Comparison of ENCODE assay signal across 15 cellular contexts in the genomic region with DNA sequence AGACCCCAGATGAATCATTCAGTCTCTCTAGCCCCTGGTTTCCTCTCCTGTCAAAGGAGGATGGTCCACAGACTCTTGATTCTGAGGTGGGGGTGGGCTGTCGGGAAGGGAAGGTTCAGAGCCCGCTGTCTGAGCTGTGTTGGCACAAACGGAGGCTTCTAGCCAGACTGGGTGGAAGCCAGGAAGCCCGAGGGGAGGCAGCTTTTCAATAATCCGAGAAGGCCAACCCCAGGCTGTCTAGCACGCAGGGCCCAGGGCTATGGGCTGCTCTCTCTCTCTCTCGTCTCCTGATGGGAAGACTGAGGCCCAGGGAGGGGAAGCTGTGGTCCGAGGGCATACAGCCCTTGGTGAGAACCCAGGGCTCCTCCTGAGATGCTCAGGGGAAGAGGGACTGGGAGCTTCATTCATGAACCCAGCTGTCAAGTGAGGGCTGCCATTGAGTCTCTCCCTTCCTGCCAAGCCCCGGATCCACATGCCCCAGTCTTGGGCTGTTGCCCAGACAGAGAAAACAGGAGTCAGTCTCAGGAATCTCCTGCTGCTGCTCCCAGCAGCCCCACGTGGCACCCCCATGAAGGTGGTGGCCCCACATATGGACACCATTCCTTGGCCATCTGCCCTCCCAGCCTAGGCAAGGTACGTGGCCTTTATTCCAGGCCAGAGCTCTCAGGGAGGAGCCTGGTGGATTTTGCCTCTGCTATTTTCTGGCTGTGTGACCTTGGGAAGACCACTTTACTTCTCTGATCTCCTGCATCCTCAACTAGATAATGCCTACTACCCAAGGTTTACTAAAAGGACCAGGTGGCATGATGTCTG. TPM values are rescaled to one million over a fixed set of nuclear protein-coding genes. Genes with fewer than 3 reads are reported as not detected.
DNase-seq lines count a peak whose midpoint lies in the region; ATAC-seq and TF ChIP-seq lines count a peak whose summit lies in the region.
"Had no signal": no experiment of that assay in that cellular context is flagged by ENCODE, and none has a peak within 500 bp of the region (broad histone marks: within the 10 kb centered on the region; RNA-seq: fewer than 3 reads in every experiment).

No MANE protein-coding gene starts in this region.

- no peak for ATAC-seq in psoas muscle
- ATAC-seq in GM18868 (IDR thresholded peaks at IDR 0.05; ENCODE audit: unreplicated experiment) = no peak
- ATAC-seq in HG03520 (IDR thresholded peaks at IDR 0.05; ENCODE audit: unreplicated experiment) = no peak
- no peak for ATAC-seq in GM18498 (IDR thresholded peaks at IDR 0.05; ENCODE audit: unreplicated experiment)
- ATAC-seq: GM12878, WTC11 had no signal

- H3K79me1 ChIP-seq in neuronal stem cell (ENCODE audit: low read depth, low read length) = no peaks in the 10 kb centered on the region

- no peak overlapping the region for H3K4ac ChIP-seq in neuronal stem cell (ENCODE audit: low read length)

- no peak overlapping the region for H3K23ac ChIP-seq in neuronal stem cell (ENCODE audit: low read depth, low read length, poor library complexity)

- H2AK5ac ChIP-seq in neuronal stem cell (ENCODE audit: low read depth, low read length) = peak overlapping the region; percentile 40

- H3K14ac ChIP-seq in neuronal stem cell (ENCODE audit: low read length) = no peak overlapping the region

- no peak overlapping the region for H2BK15ac ChIP-seq in neuronal stem cell (ENCODE audit: low read length)

- no peak overlapping the region for H3K4me2 ChIP-seq in neuronal stem cell (ENCODE audit: insufficient read depth, low read length, poor library complexity, severe bottlenecking)

- no peak overlapping the region for H3K9ac ChIP-seq in neuronal stem cell (ENCODE audit: low read depth, low read length, poor library complexity)

- H3K27me3 ChIP-seq in neuronal stem cell (ENCODE audit: control insufficient read depth in 3 of 3, insufficient read depth in 3 of 3, low read depth in 1 of 3, low read length in 3 of 3) = peaks cover 0 to 44% (median 19%) of the 10 kb centered on the region in 3 experiments
- H3K27me3 ChIP-seq in psoas muscle (ENCODE audit: insufficient read depth in 3 of 3, low read length in 2 of 3) = peaks cover 0 to 55% (median 6%) of the 10 kb centered on the region in 3 donors

- H3K4me1 ChIP-seq in neuronal stem cell (ENCODE audit: control insufficient read depth in 2 of 2, insufficient read depth in 1 of 2, low read depth in 1 of 2, low read length in 2 of 2) = peaks cover 3 to 4% of the 10 kb centered on the region in 2 donors
- no peaks in the 10 kb centered on the region for H3K4me1 ChIP-seq in psoas muscle

- no peak overlapping the region for H4K8ac ChIP-seq in neuronal stem cell (ENCODE audit: low read depth, low read length)

- no peak overlapping the region for H2BK5ac ChIP-seq in neuronal stem cell (ENCODE audit: low read length)

- intact Hi-C loops in psoas muscle (cut with DNase I) = no loop called here

- no peak overlapping the region for H2BK120ac ChIP-seq in neuronal stem cell (ENCODE audit: low read depth, low read length)

- H3K9me3 ChIP-seq in neuronal stem cell (replicated peaks in 1 of 2; ENCODE audit: control insufficient read depth in 2 of 2, insufficient read depth in 1 of 2, low read depth in 1 of 2, low read length in 2 of 2) (no peaks in the 10 kb centered on the region), psoas muscle (no peaks in the 10 kb centered on the region)
- H3K9me3 ChIP-seq: tibial nerve had no signal

- no peak overlapping the region for H2AFZ ChIP-seq in neuronal stem cell (ENCODE audit: low read length)

- H3K36me3 ChIP-seq in neuronal stem cell (replicated peaks in 1 of 2; ENCODE audit: control insufficient read depth in 2 of 2, insufficient read depth in 2 of 2, low read length in 2 of 2) = no peaks in the 10 kb centered on the region
- H3K36me3 ChIP-seq in psoas muscle (ENCODE audit: insufficient read depth in 1 of 2, low read depth in 1 of 2) = no peaks in the 10 kb centered on the region

- H3K18ac ChIP-seq in neuronal stem cell (ENCODE audit: low read length) = peak overlapping the region; percentile 15

- TF ChIP-seq CTCF in AG10803 (conservative IDR thresholded peaks at IDR 0.05; ENCODE audit: low read length) (no peak), choroid plexus epithelial cell (conservative IDR thresholded peaks at IDR 0.05; ENCODE audit: low read depth, low read length) (no peak), psoas muscle (IDR thresholded peaks at IDR 0.05) (no peak)

- no peak overlapping the region for H4K91ac ChIP-seq in neuronal stem cell (ENCODE audit: low read depth, low read length, poor library complexity)

- DNase-seq in AG10803 (ENCODE audit: low read depth) (peak; percentile 45), NCI-H1092 treated with DMSO at 0.1 percent for 48 hours (lab: John Stamatoyannopoulos, UW) (peak; percentile 75), choroid plexus epithelial cell (ENCODE audit: low read depth) (peak; percentile 14), neuronal stem cell (ENCODE audit: low spot score) (no peak), psoas muscle (no peak)
- DNase-seq: activated CD8-positive, alpha-beta memory T cell treated with anti-CD3 and anti-CD28 coated beads, Interleukin-2, amount 50 U/mL, for 4 hours; activated naive CD4-positive, alpha-beta T cell treated with anti-CD3 and anti-CD28 coated beads, Interleukin-2, amount 50 U/mL, for 16 hours; Kasumi-1; mesendoderm had no signal

- no peak overlapping the region for H3K27ac ChIP-seq in neuronal stem cell (replicated peaks; ENCODE audit: low read length)
- no peak overlapping the region for H3K27ac ChIP-seq in psoas muscle

- no peak overlapping the region for H3K4me3 ChIP-seq in AG10803 (ENCODE audit: low read length)
- H3K4me3 ChIP-seq in choroid plexus epithelial cell (ENCODE audit: low read depth, low read length) = no peak overlapping the region
- H3K4me3 ChIP-seq in neuronal stem cell (ENCODE audit: low read length in 2 of 2) = no peak overlapping the region
- no peak overlapping the region for H3K4me3 ChIP-seq in psoas muscle
- H3K4me3 ChIP-seq: GM12878, tibial nerve had no signal

- no peak overlapping the region for H2BK12ac ChIP-seq in neuronal stem cell (ENCODE audit: low read length)

- no CpG with 5 or more reads among the region's 11 CpGs for WGBS in neuronal stem cell (ENCODE audit: extremely low coverage in 2 of 2, insufficient read length in 2 of 2, insufficient replicate concordance in 1 of 2), 2 donors
- 39 to 53% (median 39%) methylated on average over 10 to 11 of the region's 11 CpGs for WGBS in psoas muscle, 3 donors

RNA-seq across cellular contexts. Expression of a gene that starts 44.4 kb away (rescaled TPM):
- 3.2 TPM for polyA plus RNA-seq in neuronal stem cell (2013, experiment 1 of 2)
- polyA plus RNA-seq in neuronal stem cell (2013, experiment 2 of 2) = 3.1 TPM
- under 1 TPM in 3 of 4 donors, not detected in 1; 0.21 to 0.57 (median 0.32) TPM for total RNA-seq in psoas muscle
- under 1 TPM in 2 of 3 donors, not detected in 1; 0.04 TPM for polyA plus RNA-seq in psoas muscle

Comparison
In these comparisons a context has a peak if more than half of its experiments do, and no peak if none do; other contexts are left out.
1. DNase-seq: peak in AG10803 (single experiment), NCI-H1092 treated with DMSO at 0.1 percent for 48 hours (single experiment) and choroid plexus epithelial cell (single experiment); none in neuronal stem cell (single experiment) and psoas muscle (0 of 2).